Comparison of ENCODE assay signal across 28 cellular contexts in the genomic region with DNA sequence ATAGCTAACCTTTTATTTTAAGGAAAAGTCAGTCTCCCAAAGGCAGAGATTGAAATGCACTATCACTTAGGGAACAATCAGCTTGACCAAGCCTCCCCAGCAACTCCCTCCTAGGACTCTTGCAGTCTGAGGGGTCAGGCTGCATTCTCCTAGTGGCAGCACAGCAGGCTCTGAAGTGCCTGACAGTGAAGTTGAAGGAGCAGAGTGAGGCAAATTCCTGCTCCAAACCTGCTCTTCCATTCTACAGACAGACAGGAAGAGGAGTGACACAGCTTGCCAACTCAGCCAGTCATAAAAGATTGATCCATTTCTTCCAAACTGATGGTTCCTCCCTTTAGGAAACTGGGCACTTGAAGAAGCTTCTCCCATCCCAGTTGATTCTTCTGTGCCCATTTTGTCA. TPM values are rescaled to one million over a fixed set of nuclear protein-coding genes. Genes with fewer than 3 reads are reported as not detected.
DNase-seq lines count a peak whose midpoint lies in the region.
"Had no signal": no experiment of that assay in that cellular context is flagged by ENCODE, and none has a peak within 500 bp of the region (broad histone marks: within the 10 kb centered on the region; RNA-seq: fewer than 3 reads in every experiment).

No MANE protein-coding gene starts in this region.

- H3K79me2 ChIP-seq in mesendoderm (ENCODE audit: control insufficient read depth, insufficient read depth, low read length), result no peaks in the 10 kb centered on the region
- H3K79me2 ChIP-seq: hepatocyte had no signal

- no peak overlapping the region for H3K56ac ChIP-seq in mesendoderm (ENCODE audit: low read length)

- H4K5ac ChIP-seq in mesendoderm (ENCODE audit: low read length), result no peak overlapping the region

- DNase-seq in ELR (ENCODE audit: low read depth) (peak; percentile 32), dermis blood vessel endothelial cell (peak; percentile 31), mesendoderm (peak; percentile 67), NCI-H1417 (lab: John Stamatoyannopoulos, UW) (no peak)
- no peak for DNase-seq in activated CD4-positive, alpha-beta T cell treated with anti-CD3 and anti-CD28 coated beads, Interleukin-2, amount 50 U/mL, for 1 hour
- no peak for DNase-seq in activated T-cell treated with anti-CD3 and anti-CD28 coated beads, Interleukin-2, amount 50 U/mL, for 48 hours
- DNase-seq: activated CD4-positive, alpha-beta T cell treated with anti-CD3 and anti-CD28 coated beads for 1 hour; activated CD8-positive, alpha-beta T cell treated with anti-CD3 and anti-CD28 coated beads, Interleukin-2, amount 10 ng/mL, durations not matched to agents 7 days and 5 days; activated effector memory CD4-positive, alpha-beta T cell treated with anti-CD3 and anti-CD28 coated beads, Interleukin-2, amount 50 U/mL, for 16 hours; activated naive CD8-positive, alpha-beta T cell treated with anti-CD3 and anti-CD28 coated beads, Interleukin-2, amount 10 ng/mL, durations not matched to agents 7 days and 5 days; C1 segment of cervical spinal cord; COR-L47; cortex of kidney; DMS79; gastrocnemius medialis; HFFc6; left ventricle myocardium superior; NCI-H1092 treated with DMSO at 0.1 percent for 48 hours; NCI-H1930; NCI-H526 treated with DMSO at 0.1 percent for 48 hours; ovary; retina; stimulated activated CD4-positive, alpha-beta T cell treated with anti-CD3 and anti-CD28 coated beads, Interleukin-2, amount 100 ng/mL, for 48 hours; T-helper 17 cell; transverse colon had no signal

- no peak overlapping the region for H2BK15ac ChIP-seq in mesendoderm (replicated peaks; ENCODE audit: low read depth)

- no peak overlapping the region for H3K23ac ChIP-seq in mesendoderm (ENCODE audit: low read length)

- H3K4me3 ChIP-seq in HUES64 (ENCODE audit: low read length), result no peak overlapping the region
- no peak overlapping the region for H3K4me3 ChIP-seq in mesendoderm (ENCODE audit: low read length)
- H3K4me3 ChIP-seq: ascending aorta, gastrocnemius medialis, hepatocyte, ovary, transverse colon had no signal

- H3K27me3 ChIP-seq in HUES64 (ENCODE audit: insufficient read depth, low read length) (no peaks in the 10 kb centered on the region), mesendoderm (ENCODE audit: insufficient read depth, low read length, poor library complexity) (no peaks in the 10 kb centered on the region)
- H3K27me3 ChIP-seq: ascending aorta, gastrocnemius medialis, hepatocyte, ovary, transverse colon had no signal

- H4K8ac ChIP-seq in mesendoderm (ENCODE audit: low read depth, low read length), result no peak overlapping the region

- no peak overlapping the region for H2AK5ac ChIP-seq in mesendoderm (ENCODE audit: low read length)

- H2BK120ac ChIP-seq in mesendoderm (ENCODE audit: low read depth, low read length), result no peak overlapping the region

- H3K27ac ChIP-seq in HUES64 (ENCODE audit: low read depth, low read length) (peak overlapping the region; percentile 28; the same call in 1 of the 2 replicates), mesendoderm (ENCODE audit: low read depth, low read length) (no peak overlapping the region)
- H3K27ac ChIP-seq: ascending aorta, gastrocnemius medialis, hepatocyte, ovary, transverse colon had no signal

- no peaks in the 10 kb centered on the region for H3K79me1 ChIP-seq in mesendoderm (ENCODE audit: low read length)

- H3K36me3 ChIP-seq in HUES64 (ENCODE audit: insufficient read depth, low read length), result no peaks in the 10 kb centered on the region
- H3K36me3 ChIP-seq in mesendoderm (ENCODE audit: control insufficient read depth, insufficient read depth, low read length), result no peaks in the 10 kb centered on the region
- H3K36me3 ChIP-seq: ascending aorta, gastrocnemius medialis, ovary, transverse colon had no signal

- H3K9me3 ChIP-seq in HUES64 (ENCODE audit: insufficient read depth, low read depth, low read length), result no peaks in the 10 kb centered on the region
- H3K9me3 ChIP-seq: ascending aorta, gastrocnemius medialis, ovary, transverse colon had no signal

- H3K4me1 ChIP-seq in HUES64 (ENCODE audit: insufficient read depth, low read length) (peaks cover 24% of the 10 kb centered on the region), mesendoderm (ENCODE audit: control insufficient read depth, low read depth, low read length) (peaks cover 3% of the 10 kb centered on the region)

- H3K4ac ChIP-seq in mesendoderm (ENCODE audit: low read depth, low read length), result no peak overlapping the region

- H3K9ac ChIP-seq in HUES64 (ENCODE audit: low read depth, low read length), result no peak overlapping the region
- H3K9ac ChIP-seq in mesendoderm (ENCODE audit: low read length), result no peak overlapping the region

- no peak overlapping the region for H3K4me2 ChIP-seq in mesendoderm (ENCODE audit: low read length)
- H3K4me2 ChIP-seq: hepatocyte had no signal

- no peak overlapping the region for H2BK5ac ChIP-seq in mesendoderm (ENCODE audit: low read length)

- H3K18ac ChIP-seq in mesendoderm (ENCODE audit: low read length), result no peak overlapping the region

RNA-seq across cellular contexts. Expression of gene SMAD3, which starts 43.9 kb away (rescaled TPM):
- 10.1 TPM for polyA plus RNA-seq in HUES64 (2013, experiment 1 of 2)
- polyA plus RNA-seq in HUES64 (2013, experiment 2 of 2), result 14.0 TPM
- 16.5 and 29.9 TPM in 2 replicates for total RNA-seq in dermis blood vessel endothelial cell
- polyA plus RNA-seq in mesendoderm (2013, experiment 1 of 2), result 17.4 TPM
- 16.4 TPM for polyA plus RNA-seq in mesendoderm (2013, experiment 2 of 2)

Comparison
In these comparisons a context has a peak if more than half of its experiments do, and no peak if none do; other contexts are left out.
1. DNase-seq: peak in ELR (single experiment), dermis blood vessel endothelial cell (single experiment) and mesendoderm (single experiment); none in NCI-H1417 (0 of 3), activated CD4-positive, alpha-beta T cell treated with anti-CD3 and anti-CD28 coated beads, Interleukin-2, amount 50 U/mL, for 1 hour (single experiment) and activated T-cell treated with anti-CD3 and anti-CD28 coated beads, Interleukin-2, amount 50 U/mL, for 48 hours (0 of 2).